ENCODE assay signal across 20 cellular contexts in the genomic region with DNA sequence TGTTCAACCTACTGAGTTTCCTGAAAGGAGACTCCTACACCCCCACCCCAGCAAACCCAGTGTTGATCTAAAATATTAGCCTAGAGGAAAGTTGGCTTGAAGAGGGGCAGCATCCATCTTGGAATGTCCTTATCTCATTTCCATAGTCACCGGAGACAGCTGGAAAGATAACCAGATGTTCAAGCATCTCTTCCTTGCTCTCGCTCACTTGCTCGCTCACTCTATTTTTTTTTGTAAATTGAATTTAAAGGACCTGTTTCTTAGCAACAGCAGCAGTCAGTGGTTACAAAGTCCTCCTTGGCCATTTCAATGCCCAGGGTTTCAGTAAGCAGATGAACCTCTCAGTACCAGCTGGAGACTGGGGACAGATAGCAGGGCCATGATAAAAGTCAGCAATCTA.
"Had no signal": no experiment of that assay in that cellular context is flagged by ENCODE, and none has a peak within 500 bp of the region (broad histone marks: within the 10 kb centered on the region; RNA-seq: fewer than 3 reads in every experiment).

No MANE protein-coding gene starts in this region.

- H3K27ac Mint-ChIP-seq: dendritic cell treated with granulocyte-macrophage colony-stimulating factor and Interleukin-4, amounts not matched to agents 40 ng/mL and 50 ng/mL, for 4 days; effector memory CD8-positive, alpha-beta T cell; naive B cell; stimulated activated naive B cell treated with anti-CD40 and anti-IgM and Interleukin-4, amounts not matched to agents 10 μg/mL and 1 μg/mL and 100 μg/mL, for 72 hours had no signal

- H3K9me3 ChIP-seq: esophagus muscularis mucosa, gastroesophageal sphincter, spleen, thoracic aorta, transverse colon, uterus had no signal

- H3K4me3 Mint-ChIP-seq: dendritic cell treated with granulocyte-macrophage colony-stimulating factor and Interleukin-4, amounts not matched to agents 40 ng/mL and 50 ng/mL, for 4 days; effector memory CD8-positive, alpha-beta T cell; naive B cell; neural crest cell; stimulated activated naive B cell treated with anti-CD40 and anti-IgM and Interleukin-4, amounts not matched to agents 10 μg/mL and 1 μg/mL and 100 μg/mL, for 72 hours had no signal

- H3K4me3 ChIP-seq: esophagus muscularis mucosa, gastroesophageal sphincter, spleen, stomach, thoracic aorta, transverse colon, uterus had no signal

- H3K4me1 Mint-ChIP-seq: naive B cell, neural crest cell had no signal

- H3K27me3 ChIP-seq: esophagus muscularis mucosa, gastroesophageal sphincter, spleen, stomach, transverse colon, uterus had no signal

- H3K9me3 Mint-ChIP-seq: effector memory CD8-positive, alpha-beta T cell; stimulated activated naive B cell treated with anti-CD40 and anti-IgM and Interleukin-4, amounts not matched to agents 10 μg/mL and 1 μg/mL and 100 μg/mL, for 72 hours had no signal

- ATAC-seq: effector memory CD8-positive, alpha-beta T cell; gastroesophageal sphincter; left lobe of liver; stimulated activated naive B cell treated with anti-CD40 and anti-IgM and Interleukin-4, amounts not matched to agents 10 μg/mL and 1 μg/mL and 100 μg/mL, for 72 hours had no signal

- H3K4me1 ChIP-seq: gastroesophageal sphincter, spleen, stomach, transverse colon, uterus had no signal

- H3K36me3 Mint-ChIP-seq: stimulated activated naive B cell treated with anti-CD40 and anti-IgM and Interleukin-4, amounts not matched to agents 10 μg/mL and 1 μg/mL and 100 μg/mL, for 72 hours had no signal

- H3K27ac ChIP-seq: epithelial cell of prostate, esophagus muscularis mucosa, gastroesophageal sphincter, spleen, stomach, thoracic aorta, transverse colon, uterus had no signal

- DNase-seq: effector memory CD8-positive, alpha-beta T cell; glutamatergic neuron; naive B cell; posterior cingulate gyrus; spleen; stimulated activated CD4-positive, alpha-beta T cell treated with anti-CD3 and anti-CD28 coated beads, Interleukin-15, amount 100 ng/mL, for 24 hours; stimulated activated CD4-positive, alpha-beta T cell treated with anti-CD3 and anti-CD28 coated beads, Interleukin-1b, Interleukin-23, amount 100 ng/mL, for 48 hours; stimulated activated CD4-positive, alpha-beta T cell treated with anti-CD3 and anti-CD28 coated beads, Interleukin-4, amount 100 ng/mL, for 24 hours; stimulated activated naive B cell treated with anti-CD40 and anti-IgM and Interleukin-4, amounts not matched to agents 10 μg/mL and 1 μg/mL and 100 μg/mL, for 72 hours; stomach; substantia nigra; transverse colon; uterus had no signal

- H3K36me3 ChIP-seq: esophagus muscularis mucosa, gastroesophageal sphincter, spleen, stomach, thoracic aorta, transverse colon, uterus had no signal
